Comparison of ENCODE assay signal across 8 cellular contexts in genomic region chr1:19311931-19312781, GRCh38. TPM values are rescaled to one million over a fixed set of nuclear protein-coding genes. Genes with fewer than 3 reads are reported as not detected.
DNase-seq lines count a peak whose midpoint lies in the region; ATAC-seq and TF ChIP-seq lines count a peak whose summit lies in the region.

Gene AKR7A2, minus strand, starts transcription at chr1:19312144. Its CDS starts 20 bp downstream, at chr1:19312124.
Gene SLC66A1, plus strand, starts transcription at chr1:19312326. Its CDS starts 5,352 bp downstream, at chr1:19317678.

- WGBS in psoas muscle, 3 donors = 0 to 1% (median 0%) methylated on average over 74 to 105 of the region's 105 CpGs

- peak within 1 kb of the TSS; percentile 97 for H3K4me3 ChIP-seq in psoas muscle

- intact Hi-C loops in left ventricle myocardium superior (cut with micrococcal nuclease) = no loop called here
- intact Hi-C loops in psoas muscle (cut with DNase I) = loop anchor here in 1 of 2 donors (5.0 kb wide), 1 partner anchor 60 kb away; the partner anchor contains the start of genes EMC1 and MRTO4

- H3K27ac ChIP-seq in psoas muscle = peak within 1 kb of the TSS; percentile 99

- H3K27me3 ChIP-seq in psoas muscle (ENCODE audit: insufficient read depth in 3 of 3, low read length in 2 of 3) = no peaks in the 10 kb centered on the region

- peak; percentile 85 for TF ChIP-seq POLR2A in GM15510 (IDR thresholded peaks at IDR 0.05; ENCODE audit: borderline replicate concordance, extremely low read depth, insufficient read length)

- DNase-seq in NCI-H146 treated with DMSO at 0.1 percent for 48 hours (lab: John Stamatoyannopoulos, UW; ENCODE audit: unreplicated experiment) (peak; percentile 63), T-helper 2 cell (peak; percentile 71 to 91 (median 80)), anterior cingulate cortex (lab: John Stamatoyannopoulos, UW) (peak; percentile 41 to 95 (median 88)), left ventricle myocardium superior (peak; percentile 97), psoas muscle (peak; percentile 95 to 97), ureter (ENCODE audit: low spot score) (peak; percentile 89)

- peak; percentile 7 for TF ChIP-seq CTCF in psoas muscle (IDR thresholded peaks at IDR 0.05)

- ATAC-seq in HG02884 (IDR thresholded peaks at IDR 0.05; ENCODE audit: unreplicated experiment) (peak; percentile 57), left ventricle myocardium superior (peak; percentile 97), psoas muscle (peak; percentile 96 to 97 (median 96))

- H3K9me3 ChIP-seq in psoas muscle = no peaks in the 10 kb centered on the region

- peaks cover 0 to 20% of the 10 kb centered on the region in 2 donors for H3K36me3 ChIP-seq in psoas muscle (ENCODE audit: insufficient read depth in 1 of 2, low read depth in 1 of 2)

- H3K4me1 ChIP-seq in psoas muscle = peaks cover 28% of the 10 kb centered on the region

RNA-seq across cellular contexts. Expression of gene AKR7A2, which starts in this region (rescaled TPM):
- total RNA-seq in left ventricle myocardium superior (48.7 TPM), psoas muscle (10 to 100 TPM; 30.3 to 52.2 (median 36.3) TPM), ureter (40.8 TPM)
- 10 to 100 TPM; 24.6 to 29.0 (median 28.1) TPM for polyA plus RNA-seq in psoas muscle

RNA-seq across cellular contexts. Expression of gene SLC66A1, which starts in this region (rescaled TPM):
- total RNA-seq in left ventricle myocardium superior (7.5 TPM), psoas muscle (10 to 100 TPM in 2 of 4 donors, 1 to 10 TPM in 2; 8.0 to 18.0 (median 10.1) TPM), ureter (11.3 TPM)
- 10 to 100 TPM; 18.6 to 25.8 (median 24.4) TPM for polyA plus RNA-seq in psoas muscle

Comparison
In these comparisons a context has a peak if more than half of its experiments do, and no peak if none do; other contexts are left out.
1. Peak in every context shown above with its lines: DNase-seq, ATAC-seq, H3K4me3 ChIP-seq and H3K27ac ChIP-seq.